Comparison of ENCODE assay signal across 1 cellular context in the genomic region with DNA sequence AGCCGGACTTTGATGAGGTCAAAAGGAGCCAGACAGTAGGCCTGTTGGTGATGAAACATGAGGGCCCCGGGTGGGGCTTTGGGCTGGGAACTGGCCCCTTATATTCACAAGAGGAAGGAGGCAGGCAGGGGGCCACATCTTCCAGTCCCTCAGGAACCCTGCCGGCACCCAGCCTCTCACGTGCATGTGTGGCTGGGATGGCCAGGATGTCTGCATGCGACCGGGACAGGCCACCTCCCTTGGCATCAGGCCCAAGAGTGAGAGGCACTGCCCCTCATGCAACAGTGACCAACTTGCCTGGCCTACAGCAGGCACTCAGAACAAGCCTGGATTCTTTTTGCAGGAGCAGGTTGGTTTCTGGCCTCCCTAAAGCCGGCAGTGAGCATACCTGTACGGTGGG.
TF ChIP-seq lines count a peak whose summit lies in the region.

No MANE protein-coding gene starts in this region.

TF ChIP-seq in GM23338, 12 proteins besides CTCF, POLR2A, EP300 and RAD21:
- TF ChIP-seq, protein P1, sequence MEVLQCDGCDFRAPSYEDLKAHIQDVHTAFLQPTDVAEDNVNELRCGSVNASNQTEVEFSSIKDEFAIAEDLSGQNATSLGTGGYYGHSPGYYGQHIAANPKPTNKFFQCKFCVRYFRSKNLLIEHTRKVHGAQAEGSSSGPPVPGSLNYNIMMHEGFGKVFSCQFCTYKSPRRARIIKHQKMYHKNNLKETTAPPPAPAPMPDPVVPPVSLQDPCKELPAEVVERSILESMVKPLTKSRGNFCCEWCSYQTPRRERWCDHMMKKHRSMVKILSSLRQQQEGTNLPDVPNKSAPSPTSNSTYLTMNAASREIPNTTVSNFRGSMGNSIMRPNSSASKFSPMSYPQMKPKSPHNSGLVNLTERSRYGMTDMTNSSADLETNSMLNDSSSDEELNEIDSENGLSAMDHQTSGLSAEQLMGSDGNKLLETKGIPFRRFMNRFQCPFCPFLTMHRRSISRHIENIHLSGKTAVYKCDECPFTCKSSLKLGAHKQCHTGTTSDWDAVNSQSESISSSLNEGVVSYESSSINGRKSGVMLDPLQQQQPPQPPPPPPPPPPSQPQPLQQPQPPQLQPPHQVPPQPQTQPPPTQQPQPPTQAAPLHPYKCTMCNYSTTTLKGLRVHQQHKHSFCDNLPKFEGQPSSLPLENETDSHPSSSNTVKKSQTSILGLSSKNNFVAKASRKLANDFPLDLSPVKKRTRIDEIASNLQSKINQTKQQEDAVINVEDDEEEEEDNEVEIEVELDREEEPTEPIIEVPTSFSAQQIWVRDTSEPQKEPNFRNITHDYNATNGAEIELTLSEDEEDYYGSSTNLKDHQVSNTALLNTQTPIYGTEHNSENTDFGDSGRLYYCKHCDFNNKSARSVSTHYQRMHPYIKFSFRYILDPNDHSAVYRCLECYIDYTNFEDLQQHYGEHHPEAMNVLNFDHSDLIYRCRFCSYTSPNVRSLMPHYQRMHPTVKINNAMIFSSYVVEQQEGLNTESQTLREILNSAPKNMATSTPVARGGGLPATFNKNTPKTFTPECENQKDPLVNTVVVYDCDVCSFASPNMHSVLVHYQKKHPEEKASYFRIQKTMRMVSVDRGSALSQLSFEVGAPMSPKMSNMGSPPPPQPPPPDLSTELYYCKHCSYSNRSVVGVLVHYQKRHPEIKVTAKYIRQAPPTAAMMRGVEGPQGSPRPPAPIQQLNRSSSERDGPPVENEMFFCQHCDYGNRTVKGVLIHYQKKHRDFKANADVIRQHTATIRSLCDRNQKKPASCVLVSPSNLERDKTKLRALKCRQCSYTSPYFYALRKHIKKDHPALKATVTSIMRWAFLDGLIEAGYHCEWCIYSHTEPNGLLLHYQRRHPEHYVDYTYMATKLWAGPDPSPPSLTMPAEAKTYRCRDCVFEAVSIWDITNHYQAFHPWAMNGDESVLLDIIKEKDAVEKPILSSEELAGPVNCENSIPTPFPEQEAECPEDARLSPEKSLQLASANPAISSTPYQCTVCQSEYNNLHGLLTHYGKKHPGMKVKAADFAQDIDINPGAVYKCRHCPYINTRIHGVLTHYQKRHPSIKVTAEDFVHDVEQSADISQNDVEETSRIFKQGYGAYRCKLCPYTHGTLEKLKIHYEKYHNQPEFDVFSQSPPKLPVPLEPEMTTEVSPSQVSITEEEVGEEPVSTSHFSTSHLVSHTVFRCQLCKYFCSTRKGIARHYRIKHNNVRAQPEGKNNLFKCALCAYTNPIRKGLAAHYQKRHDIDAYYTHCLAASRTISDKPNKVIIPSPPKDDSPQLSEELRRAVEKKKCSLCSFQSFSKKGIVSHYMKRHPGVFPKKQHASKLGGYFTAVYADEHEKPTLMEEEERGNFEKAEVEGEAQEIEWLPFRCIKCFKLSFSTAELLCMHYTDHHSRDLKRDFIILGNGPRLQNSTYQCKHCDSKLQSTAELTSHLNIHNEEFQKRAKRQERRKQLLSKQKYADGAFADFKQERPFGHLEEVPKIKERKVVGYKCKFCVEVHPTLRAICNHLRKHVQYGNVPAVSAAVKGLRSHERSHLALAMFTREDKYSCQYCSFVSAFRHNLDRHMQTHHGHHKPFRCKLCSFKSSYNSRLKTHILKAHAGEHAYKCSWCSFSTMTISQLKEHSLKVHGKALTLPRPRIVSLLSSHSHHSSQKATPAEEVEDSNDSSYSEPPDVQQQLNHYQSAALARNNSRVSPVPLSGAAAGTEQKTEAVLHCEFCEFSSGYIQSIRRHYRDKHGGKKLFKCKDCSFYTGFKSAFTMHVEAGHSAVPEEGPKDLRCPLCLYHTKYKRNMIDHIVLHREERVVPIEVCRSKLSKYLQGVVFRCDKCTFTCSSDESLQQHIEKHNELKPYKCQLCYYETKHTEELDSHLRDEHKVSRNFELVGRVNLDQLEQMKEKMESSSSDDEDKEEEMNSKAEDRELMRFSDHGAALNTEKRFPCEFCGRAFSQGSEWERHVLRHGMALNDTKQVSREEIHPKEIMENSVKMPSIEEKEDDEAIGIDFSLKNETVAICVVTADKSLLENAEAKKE (CRISPR knock-in tag; IDR thresholded peaks at IDR 0.05): no peak
- no peak for TF ChIP-seq ZNF114 (CRISPR knock-in tag; IDR thresholded peaks at IDR 0.05)
- TF ChIP-seq ZNF331 (CRISPR knock-in tag; IDR thresholded peaks at IDR 0.05; ENCODE audit: low read depth): no peak
- TF ChIP-seq STAT1 (IDR thresholded peaks at IDR 0.05; ENCODE audit: unreplicated experiment): no peak
- no peak for TF ChIP-seq JUNB (IDR thresholded peaks at IDR 0.05; ENCODE audit: unreplicated experiment)
- TF ChIP-seq, protein P2, sequence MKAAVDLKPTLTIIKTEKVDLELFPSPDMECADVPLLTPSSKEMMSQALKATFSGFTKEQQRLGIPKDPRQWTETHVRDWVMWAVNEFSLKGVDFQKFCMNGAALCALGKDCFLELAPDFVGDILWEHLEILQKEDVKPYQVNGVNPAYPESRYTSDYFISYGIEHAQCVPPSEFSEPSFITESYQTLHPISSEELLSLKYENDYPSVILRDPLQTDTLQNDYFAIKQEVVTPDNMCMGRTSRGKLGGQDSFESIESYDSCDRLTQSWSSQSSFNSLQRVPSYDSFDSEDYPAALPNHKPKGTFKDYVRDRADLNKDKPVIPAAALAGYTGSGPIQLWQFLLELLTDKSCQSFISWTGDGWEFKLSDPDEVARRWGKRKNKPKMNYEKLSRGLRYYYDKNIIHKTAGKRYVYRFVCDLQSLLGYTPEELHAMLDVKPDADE (IDR thresholded peaks at IDR 0.05): no peak
- TF ChIP-seq, protein P3, sequence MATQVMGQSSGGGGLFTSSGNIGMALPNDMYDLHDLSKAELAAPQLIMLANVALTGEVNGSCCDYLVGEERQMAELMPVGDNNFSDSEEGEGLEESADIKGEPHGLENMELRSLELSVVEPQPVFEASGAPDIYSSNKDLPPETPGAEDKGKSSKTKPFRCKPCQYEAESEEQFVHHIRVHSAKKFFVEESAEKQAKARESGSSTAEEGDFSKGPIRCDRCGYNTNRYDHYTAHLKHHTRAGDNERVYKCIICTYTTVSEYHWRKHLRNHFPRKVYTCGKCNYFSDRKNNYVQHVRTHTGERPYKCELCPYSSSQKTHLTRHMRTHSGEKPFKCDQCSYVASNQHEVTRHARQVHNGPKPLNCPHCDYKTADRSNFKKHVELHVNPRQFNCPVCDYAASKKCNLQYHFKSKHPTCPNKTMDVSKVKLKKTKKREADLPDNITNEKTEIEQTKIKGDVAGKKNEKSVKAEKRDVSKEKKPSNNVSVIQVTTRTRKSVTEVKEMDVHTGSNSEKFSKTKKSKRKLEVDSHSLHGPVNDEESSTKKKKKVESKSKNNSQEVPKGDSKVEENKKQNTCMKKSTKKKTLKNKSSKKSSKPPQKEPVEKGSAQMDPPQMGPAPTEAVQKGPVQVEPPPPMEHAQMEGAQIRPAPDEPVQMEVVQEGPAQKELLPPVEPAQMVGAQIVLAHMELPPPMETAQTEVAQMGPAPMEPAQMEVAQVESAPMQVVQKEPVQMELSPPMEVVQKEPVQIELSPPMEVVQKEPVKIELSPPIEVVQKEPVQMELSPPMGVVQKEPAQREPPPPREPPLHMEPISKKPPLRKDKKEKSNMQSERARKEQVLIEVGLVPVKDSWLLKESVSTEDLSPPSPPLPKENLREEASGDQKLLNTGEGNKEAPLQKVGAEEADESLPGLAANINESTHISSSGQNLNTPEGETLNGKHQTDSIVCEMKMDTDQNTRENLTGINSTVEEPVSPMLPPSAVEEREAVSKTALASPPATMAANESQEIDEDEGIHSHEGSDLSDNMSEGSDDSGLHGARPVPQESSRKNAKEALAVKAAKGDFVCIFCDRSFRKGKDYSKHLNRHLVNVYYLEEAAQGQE (IDR thresholded peaks at IDR 0.05; ENCODE audit: unreplicated experiment): no peak
- TF ChIP-seq POLR2AphosphoS5 (IDR thresholded peaks at IDR 0.05; ENCODE audit: low read depth): no peak
- TF ChIP-seq NANOG (IDR thresholded peaks at IDR 0.05; ENCODE audit: borderline replicate concordance): no peak
- no peak for TF ChIP-seq EZH2phosphoT487 (IDR thresholded peaks at IDR 0.05; ENCODE audit: unreplicated experiment)
- no peak for TF ChIP-seq EZH2 (IDR thresholded peaks at IDR 0.05; ENCODE audit: low read depth, unreplicated experiment)
- no peak for TF ChIP-seq CREB1 (CRISPR knock-in tag; IDR thresholded peaks at IDR 0.05; ENCODE audit: low read depth)
